23 cellular contexts compared by ENCODE assay signal in genomic region chr9:97438666-97439065, GRCh38.
"Had no signal": no experiment of that assay in that cellular context is flagged by ENCODE, and none has a peak within 500 bp of the region (broad histone marks: within the 10 kb centered on the region; RNA-seq: fewer than 3 reads in every experiment).

No MANE protein-coding gene starts in this region.

- ATAC-seq: activated CD8-positive, alpha-beta T cell treated with anti-CD3 and anti-CD28 coated beads, Interleukin-2, amount 10 ng/mL, durations not matched to agents 7 days and 5 days; activated naive CD4-positive, alpha-beta T cell treated with anti-CD3 and anti-CD28 coated beads, Interleukin-2, amount 50 U/mL, for 72 hours; left lobe of liver; naive thymus-derived CD8-positive, alpha-beta T cell; sciatic nerve had no signal

- H3K27ac ChIP-seq: adrenal gland, esophagus squamous epithelium, neural progenitor cell, testis, uterus had no signal

- H3K9me3 Mint-ChIP-seq: activated naive CD4-positive, alpha-beta T cell treated with anti-CD3 and anti-CD28 coated beads, Interleukin-2, amount 50 U/mL, for 72 hours; naive thymus-derived CD8-positive, alpha-beta T cell; neural progenitor cell had no signal

- H3K4me3 Mint-ChIP-seq: activated CD8-positive, alpha-beta T cell treated with anti-CD3 and anti-CD28 coated beads, Interleukin-2, amount 10 ng/mL, durations not matched to agents 7 days and 5 days; naive thymus-derived CD8-positive, alpha-beta T cell; neural progenitor cell had no signal

- H2AFZ ChIP-seq: neural progenitor cell had no signal

- H3K4me1 ChIP-seq: adrenal gland, testis, uterus had no signal

- H3K27ac Mint-ChIP-seq: activated CD8-positive, alpha-beta T cell treated with anti-CD3 and anti-CD28 coated beads, Interleukin-2, amount 10 ng/mL, durations not matched to agents 7 days and 5 days; activated naive CD4-positive, alpha-beta T cell treated with anti-CD3 and anti-CD28 coated beads, Interleukin-2, amount 50 U/mL, for 72 hours; naive thymus-derived CD8-positive, alpha-beta T cell; neural progenitor cell had no signal

- H3K4me2 ChIP-seq: neural progenitor cell had no signal

- DNase-seq: activated CD4-positive, alpha-beta T cell treated with anti-CD3 and anti-CD28 coated beads for 1 hour; activated CD4-positive, alpha-beta T cell treated with anti-CD3 and anti-CD28 coated beads, Interleukin-2, amount 50 U/mL, for 1 hour; activated CD8-positive, alpha-beta T cell treated with anti-CD3 and anti-CD28 coated beads, Interleukin-2, amount 10 ng/mL, durations not matched to agents 7 days and 5 days; activated gamma-delta T cell treated with Interleukin-2 at 50 U/mL for 16 hours; activated T-cell treated with anti-CD3 and anti-CD28 coated beads, Interleukin-2, amount 50 U/mL, for 1 hour; adrenal gland; dermis blood vessel endothelial cell; effector CD8-positive, alpha-beta T cell; esophagus squamous epithelium; foreskin melanocyte; naive thymus-derived CD8-positive, alpha-beta T cell; posterior cingulate gyrus; stimulated activated CD4-positive, alpha-beta T cell treated with anti-CD3 and anti-CD28 coated beads, Interleukin-4, amount 100 ng/mL, for 1 hour; stimulated activated naive CD4-positive, alpha-beta T cell; T-helper 9 cell; testis; trophoblast cell; uterus had no signal

- H3K4me1 Mint-ChIP-seq: naive thymus-derived CD8-positive, alpha-beta T cell had no signal

- H3K9ac ChIP-seq: neural progenitor cell had no signal

- H3K27me3 ChIP-seq: adrenal gland, esophagus squamous epithelium, neural progenitor cell, testis, uterus had no signal

- H3K36me3 Mint-ChIP-seq: activated naive CD4-positive, alpha-beta T cell treated with anti-CD3 and anti-CD28 coated beads, Interleukin-2, amount 50 U/mL, for 72 hours; neural progenitor cell had no signal

- H3K4me3 ChIP-seq: adrenal gland, esophagus squamous epithelium, lung, neural progenitor cell, testis, uterus had no signal

- H3K9me3 ChIP-seq: adrenal gland, esophagus squamous epithelium, testis, uterus had no signal

- H3K27me3 Mint-ChIP-seq: naive thymus-derived CD8-positive, alpha-beta T cell had no signal

- H3K36me3 ChIP-seq: neural progenitor cell, uterus had no signal
